In genomic region chr11:70297341-70297740, GRCh38 we compare ENCODE assay signal across 15 cellular contexts. TPM values are rescaled to one million over a fixed set of nuclear protein-coding genes. Genes with fewer than 3 reads are reported as not detected.
DNase-seq lines count a peak whose midpoint lies in the region; ATAC-seq and TF ChIP-seq lines count a peak whose summit lies in the region.
"Had no signal": no experiment of that assay in that cellular context is flagged by ENCODE, and none has a peak within 500 bp of the region (broad histone marks: within the 10 kb centered on the region; RNA-seq: fewer than 3 reads in every experiment).

No MANE protein-coding gene starts in this region.

- H3K36me3 Mint-ChIP-seq in activated CD4-positive, alpha-beta memory T cell treated with anti-CD3 and anti-CD28 coated beads for 36 hours, result peaks cover 32% of the 10 kb centered on the region
- H3K36me3 Mint-ChIP-seq in activated CD4-positive, alpha-beta memory T cell treated with anti-CD3 and anti-CD28 coated beads, Interleukin-2, amount 10 ng/mL, durations not matched to agents 7 days and 5 days (ENCODE audit: low read depth), result peaks cover 18% of the 10 kb centered on the region
- peaks cover 33% of the 10 kb centered on the region for H3K36me3 Mint-ChIP-seq in progenitor cell of endocrine pancreas (ENCODE audit: insufficient read depth)

- no peaks in the 10 kb centered on the region for H3K27me3 Mint-ChIP-seq in activated CD4-positive, alpha-beta memory T cell treated with anti-CD3 and anti-CD28 coated beads for 36 hours
- no peaks in the 10 kb centered on the region for H3K27me3 Mint-ChIP-seq in activated CD4-positive, alpha-beta memory T cell treated with anti-CD3 and anti-CD28 coated beads, Interleukin-2, amount 10 ng/mL, durations not matched to agents 7 days and 5 days
- no peaks in the 10 kb centered on the region for H3K27me3 Mint-ChIP-seq in progenitor cell of endocrine pancreas

- no peak for TF ChIP-seq CTCF in Panc1 (IDR thresholded peaks at IDR 0.05)
- no peak for TF ChIP-seq CTCF in progenitor cell of endocrine pancreas (IDR thresholded peaks at IDR 0.05; ENCODE audit: unreplicated experiment)

- H3K9me3 Mint-ChIP-seq in activated CD4-positive, alpha-beta memory T cell treated with anti-CD3 and anti-CD28 coated beads for 36 hours, result no peaks in the 10 kb centered on the region
- no peaks in the 10 kb centered on the region for H3K9me3 Mint-ChIP-seq in activated CD4-positive, alpha-beta memory T cell treated with anti-CD3 and anti-CD28 coated beads, Interleukin-2, amount 10 ng/mL, durations not matched to agents 7 days and 5 days
- no peaks in the 10 kb centered on the region for H3K9me3 Mint-ChIP-seq in progenitor cell of endocrine pancreas (ENCODE audit: low read depth)

- H3K9me3 ChIP-seq in Panc1 (ENCODE audit: control insufficient read depth, insufficient read depth, low read depth, low read length), result no peaks in the 10 kb centered on the region
- H3K9me3 ChIP-seq: pancreas, upper lobe of left lung had no signal

- POLR2A ChIA-PET in activated CD4-positive, alpha-beta memory T cell treated with anti-CD3 and anti-CD28 coated beads for 36 hours (lab: Charles Lee), result no interaction called here
- POLR2A ChIA-PET in activated CD4-positive, alpha-beta memory T cell treated with anti-CD3 and anti-CD28 coated beads, Interleukin-2, amount 10 ng/mL, durations not matched to agents 7 days and 5 days (lab: Charles Lee), result no interaction called here
- POLR2A ChIA-PET in Panc1 (lab: Charles Lee), result interaction anchor here (0.6 to 0.7 kb wide), 2 partner anchors 10 to 17 kb away, joined by 3 read pairs; no protein-coding TSS in a partner anchor

- DNase-seq in activated CD4-positive, alpha-beta memory T cell treated with anti-CD3 and anti-CD28 coated beads for 36 hours, result no peak
- DNase-seq in activated CD4-positive, alpha-beta memory T cell treated with anti-CD3 and anti-CD28 coated beads, Interleukin-2, amount 10 ng/mL, durations not matched to agents 7 days and 5 days, result no peak
- DNase-seq in Panc1 (ENCODE audit: low read depth, low spot score), result no peak
- peak; percentile 24 for DNase-seq in dermis blood vessel endothelial cell
- DNase-seq in progenitor cell of endocrine pancreas (ENCODE audit: low spot score, unreplicated experiment), result no peak
- no peak for DNase-seq in middle frontal gyrus (ENCODE audit: extremely low spot score, low spot score)
- DNase-seq in nucleus accumbens (lab: John Stamatoyannopoulos, UW), result no peak
- DNase-seq: hypothalamus, NCI-H1048, NCI-H774, pancreas had no signal

- ATAC-seq in Panc1 (peak; percentile 56), GM18520 (IDR thresholded peaks at IDR 0.05; ENCODE audit: unreplicated experiment) (no peak)
- ATAC-seq: pancreas had no signal

- BruUV-seq in Panc1 (replicated peaks; lab: Mats Ljungman, UMichigan), result no TSS peak

- H3K27me3 ChIP-seq in Panc1 (ENCODE audit: control insufficient read depth, insufficient read depth, low read length), result no peaks in the 10 kb centered on the region
- H3K27me3 ChIP-seq: pancreas, upper lobe of left lung had no signal

- H3K4me1 ChIP-seq in Panc1 (ENCODE audit: control insufficient read depth, insufficient read depth, low read length), result no peaks in the 10 kb centered on the region
- H3K4me1 ChIP-seq: pancreas, upper lobe of left lung had no signal

- 0 out of 2 replicates have a peak, but pooled peaks cover 3% of the 10 kb centered on the region for H3K36me3 ChIP-seq in Panc1 (ENCODE audit: control insufficient read depth, insufficient read depth, low read length)
- H3K36me3 ChIP-seq: pancreas had no signal

- intact Hi-C loops in activated CD4-positive, alpha-beta memory T cell treated with anti-CD3 and anti-CD28 coated beads for 36 hours (cut with micrococcal nuclease), result no loop called here
- intact Hi-C loops in Panc1 (cut with micrococcal nuclease; ENCODE audit: unreplicated experiment), result no loop called here

- peaks cover 27% of the 10 kb centered on the region for H3K4me1 Mint-ChIP-seq in activated CD4-positive, alpha-beta memory T cell treated with anti-CD3 and anti-CD28 coated beads for 36 hours (ENCODE audit: low read depth)
- peaks cover 2% of the 10 kb centered on the region for H3K4me1 Mint-ChIP-seq in activated CD4-positive, alpha-beta memory T cell treated with anti-CD3 and anti-CD28 coated beads, Interleukin-2, amount 10 ng/mL, durations not matched to agents 7 days and 5 days
- H3K4me1 Mint-ChIP-seq in progenitor cell of endocrine pancreas (ENCODE audit: low read depth), result peaks cover 12% of the 10 kb centered on the region

- CTCF ChIA-PET in activated CD4-positive, alpha-beta memory T cell treated with anti-CD3 and anti-CD28 coated beads for 36 hours (lab: Charles Lee), result no interaction called here
- CTCF ChIA-PET in activated CD4-positive, alpha-beta memory T cell treated with anti-CD3 and anti-CD28 coated beads, Interleukin-2, amount 10 ng/mL, durations not matched to agents 7 days and 5 days (lab: Charles Lee), result no interaction called here
- CTCF ChIA-PET in Panc1 (lab: Charles Lee), result no interaction called here

- in situ Hi-C loops in Panc1 (cut with HindIII; ENCODE audit: low pct_unique_long_range_greater_than_20kb, low sequenced_read_pairs), result no loop called here

- peak overlapping the region; percentile 23 for H3K27ac Mint-ChIP-seq in activated CD4-positive, alpha-beta memory T cell treated with anti-CD3 and anti-CD28 coated beads for 36 hours
- H3K27ac Mint-ChIP-seq in activated CD4-positive, alpha-beta memory T cell treated with anti-CD3 and anti-CD28 coated beads, Interleukin-2, amount 10 ng/mL, durations not matched to agents 7 days and 5 days, result no peak overlapping the region
- H3K27ac Mint-ChIP-seq in progenitor cell of endocrine pancreas, result peak overlapping the region; percentile 6

- no peak overlapping the region for H3K27ac ChIP-seq in Panc1 (ENCODE audit: low read length)
- H3K27ac ChIP-seq: C4-2B, pancreas, upper lobe of left lung, VCaP had no signal

- no peak overlapping the region for H3K4me3 ChIP-seq in Panc1 (ENCODE audit: low read depth in 2 of 2, low read length in 2 of 2)
- H3K4me3 ChIP-seq: pancreas, upper lobe of left lung had no signal

- H3K4me3 Mint-ChIP-seq in activated CD4-positive, alpha-beta memory T cell treated with anti-CD3 and anti-CD28 coated beads for 36 hours, result no peak overlapping the region
- no peak overlapping the region for H3K4me3 Mint-ChIP-seq in activated CD4-positive, alpha-beta memory T cell treated with anti-CD3 and anti-CD28 coated beads, Interleukin-2, amount 10 ng/mL, durations not matched to agents 7 days and 5 days
- H3K4me3 Mint-ChIP-seq in progenitor cell of endocrine pancreas (ENCODE audit: low read depth), result no peak overlapping the region

RNA-seq across cellular contexts. Expression of gene PPFIA1, which starts 26.9 kb away (rescaled TPM):
- total RNA-seq in activated CD4-positive, alpha-beta memory T cell treated with anti-CD3 and anti-CD28 coated beads for 36 hours, result 10 to 100 TPM; 23.1 to 26.7 TPM
- 10 to 100 TPM; 22.5 to 23.8 TPM for total RNA-seq in activated CD4-positive, alpha-beta memory T cell treated with anti-CD3 and anti-CD28 coated beads, Interleukin-2, amount 10 ng/mL, durations not matched to agents 7 days and 5 days
- 101 TPM for total RNA-seq in Panc1 (2021; ENCODE audit: unreplicated experiment)
- 80.7 TPM for polyA plus RNA-seq in Panc1 (2012; ENCODE audit: insufficient read length)
- 33.5 and 39.9 TPM in 2 replicates for total RNA-seq in dermis blood vessel endothelial cell
- 70.1 and 70.8 TPM in 2 replicates for total RNA-seq in progenitor cell of endocrine pancreas
